In the genomic region with DNA sequence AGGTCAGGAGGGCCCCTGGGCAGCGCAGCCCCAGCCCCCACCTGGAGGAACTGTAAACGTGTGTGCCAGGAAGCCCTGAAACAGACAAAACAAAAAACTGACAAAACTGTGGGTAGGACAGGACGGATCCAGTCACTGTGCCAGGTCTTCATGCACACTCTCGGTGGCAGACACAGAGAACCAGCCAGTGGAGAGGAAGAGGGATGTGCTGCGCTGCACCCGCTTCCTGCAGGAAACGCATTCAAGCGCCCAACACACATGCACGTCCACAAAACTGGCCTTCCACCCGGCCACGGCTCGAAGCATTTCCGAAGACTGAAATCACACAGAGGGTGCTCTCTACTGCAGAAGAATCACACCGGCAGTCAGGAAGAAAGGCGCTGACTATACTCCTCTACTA, we compare ENCODE assay signal across 23 cellular contexts. TPM values are rescaled to one million over a fixed set of nuclear protein-coding genes. Genes with fewer than 3 reads are reported as not detected.
A peak's percentile ranks its signal among the peaks of the same experiment; 100 is the strongest.
DNase-seq lines count a peak whose midpoint lies in the region; ATAC-seq and TF ChIP-seq lines count a peak whose summit lies in the region.
"Had no signal": no experiment of that assay in that cellular context is flagged by ENCODE, and none has a peak within 500 bp of the region (broad histone marks: within the 10 kb centered on the region; RNA-seq: fewer than 3 reads in every experiment).

No MANE protein-coding gene starts in this region.

- H3K27me3 Mint-ChIP-seq in activated T-cell treated with anti-CD3 and anti-CD28 coated beads, Interleukin-2, amount 50 U/mL, for 24 hours = no peaks in the 10 kb centered on the region
- no peaks in the 10 kb centered on the region for H3K27me3 Mint-ChIP-seq in T-cell
- H3K27me3 Mint-ChIP-seq in endothelial cell (ENCODE audit: unreplicated experiment) = no peaks in the 10 kb centered on the region

- H3K27ac Mint-ChIP-seq in activated T-cell treated with anti-CD3 and anti-CD28 coated beads, Interleukin-2, amount 50 U/mL, for 24 hours = peak overlapping the region; percentile 71
- H3K27ac Mint-ChIP-seq in T-cell (peak overlapping the region; percentile 31 to 53), endothelial cell (ENCODE audit: unreplicated experiment) (peak overlapping the region; percentile 48)

- POLR2A ChIA-PET in T-cell (lab: Charles Lee) = no interaction called here

- TF ChIP-seq CTCF in endothelial cell (IDR thresholded peaks at IDR 0.05; ENCODE audit: unreplicated experiment) = no peak

- no peaks in the 10 kb centered on the region for H3K9me3 Mint-ChIP-seq in activated T-cell treated with anti-CD3 and anti-CD28 coated beads, Interleukin-2, amount 50 U/mL, for 24 hours
- no peaks in the 10 kb centered on the region for H3K9me3 Mint-ChIP-seq in T-cell
- H3K9me3 Mint-ChIP-seq in endothelial cell (ENCODE audit: unreplicated experiment) = no peaks in the 10 kb centered on the region
- H3K9me3 Mint-ChIP-seq: neural crest cell had no signal

- H3K4me3 Mint-ChIP-seq in activated T-cell treated with anti-CD3 and anti-CD28 coated beads, Interleukin-2, amount 50 U/mL, for 24 hours = no peak overlapping the region
- H3K4me3 Mint-ChIP-seq in T-cell (peak overlapping the region in 1 of 3 donors; percentile 62), endothelial cell (ENCODE audit: unreplicated experiment) (no peak overlapping the region)
- H3K4me3 Mint-ChIP-seq: neural crest cell had no signal

- H3K4me1 Mint-ChIP-seq in activated T-cell treated with anti-CD3 and anti-CD28 coated beads, Interleukin-2, amount 50 U/mL, for 24 hours (ENCODE audit: low read depth) = peaks cover 31% of the 10 kb centered on the region
- H3K4me1 Mint-ChIP-seq in T-cell (peaks cover 44 to 45% (median 44%) of the 10 kb centered on the region in 3 donors), endothelial cell (ENCODE audit: unreplicated experiment) (peaks cover 30% of the 10 kb centered on the region)

- no peaks in the 10 kb centered on the region for H3K9me3 ChIP-seq in subcutaneous abdominal adipose tissue (ENCODE audit: control insufficient read depth in 5 of 5, low read length in 5 of 5)
- H3K9me3 ChIP-seq: prostate gland, SJCRH30 had no signal

- H3K36me3 Mint-ChIP-seq in activated T-cell treated with anti-CD3 and anti-CD28 coated beads, Interleukin-2, amount 50 U/mL, for 24 hours (ENCODE audit: low read depth) = peaks cover 33% of the 10 kb centered on the region
- H3K36me3 Mint-ChIP-seq in T-cell = peaks cover 13% of the 10 kb centered on the region
- H3K36me3 Mint-ChIP-seq in endothelial cell (ENCODE audit: low read depth, unreplicated experiment) = peaks cover 13% of the 10 kb centered on the region

- ATAC-seq in T-cell (replicated peaks in 1 of 4) (peak; percentile 55 to 73 (median 66)), HG03432 (IDR thresholded peaks at IDR 0.05; ENCODE audit: unreplicated experiment) (no peak)
- ATAC-seq: HepG2 had no signal

- peak overlapping the region; percentile 39 for H3K27ac ChIP-seq in subcutaneous abdominal adipose tissue (ENCODE audit: low read depth, low read length)
- H3K27ac ChIP-seq: cardiac muscle cell, PC-9, prostate gland, SJCRH30 had no signal

- H3K9ac ChIP-seq in subcutaneous abdominal adipose tissue (ENCODE audit: low read length in 5 of 5) = peak overlapping the region in 2 of 5 donors; percentile 8 to 39

- H3K27me3 ChIP-seq in subcutaneous abdominal adipose tissue (ENCODE audit: control insufficient read depth in 5 of 5, insufficient read depth in 4 of 5, low read length in 5 of 5) = no peaks in the 10 kb centered on the region
- H3K27me3 ChIP-seq: cardiac muscle cell, SJCRH30 had no signal

- peaks cover 0 to 15% (median 5%) of the 10 kb centered on the region in 5 donors for H3K36me3 ChIP-seq in subcutaneous abdominal adipose tissue (ENCODE audit: control insufficient read depth in 5 of 5, insufficient read depth in 5 of 5, low read length in 5 of 5)
- H3K36me3 ChIP-seq: cardiac muscle cell, prostate gland had no signal

- peaks cover 0 to 56% (median 41%) of the 10 kb centered on the region in 5 donors for H3K4me1 ChIP-seq in subcutaneous abdominal adipose tissue (ENCODE audit: control insufficient read depth in 5 of 5, insufficient read depth in 5 of 5, low read length in 5 of 5)
- H3K4me1 ChIP-seq: prostate gland, SJCRH30 had no signal

- DNase-seq in activated T-cell treated with anti-CD3 and anti-CD28 coated beads, Interleukin-2, amount 50 U/mL, for 24 hours = no peak
- DNase-seq in activated T-cell treated with anti-CD3 and anti-CD28 coated beads for 4 hours (no peak), T-cell (peak in 1 of 34 experiments; percentile 10), endothelial cell (ENCODE audit: low spot score) (peak; percentile 23), NCI-H187 treated with DMSO at 0.1 percent for 48 hours (lab: John Stamatoyannopoulos, UW) (no peak), NCI-H774 (lab: John Stamatoyannopoulos, UW) (no peak)
- DNase-seq: activated CD4-positive, alpha-beta T cell treated with anti-CD3 and anti-CD28 coated beads for 1 hour; activated T-cell treated with anti-CD3 and anti-CD28 coated beads, Interleukin-2, amount 50 U/mL, for 1 hour; amniotic stem cell; DMS53; erythroblast; HCEC 1CT; NCI-H1436 treated with DMSO at 0.1 percent for 48 hours; PC-9; SJCRH30; stimulated activated CD4-positive, alpha-beta T cell treated with anti-CD3 and anti-CD28 coated beads, Interleukin-2, amount 100 ng/mL, for 24 hours; T1000 had no signal

- no peak overlapping the region for H3K4me3 ChIP-seq in subcutaneous abdominal adipose tissue (ENCODE audit: low read depth in 1 of 5, low read length in 5 of 5)
- H3K4me3 ChIP-seq: cardiac muscle cell, PC-9, prostate gland, SJCRH30 had no signal

- CTCF ChIA-PET in T-cell (lab: Charles Lee) = no interaction called here

RNA-seq across cellular contexts. Expression of gene BRF1, which starts 16.9 kb away (rescaled TPM):
- total RNA-seq in T-cell (10 to 100 TPM; 57.7 to 70.5 (median 66.5) TPM), endothelial cell (ENCODE audit: unreplicated experiment) (40.9 TPM)

RNA-seq across cellular contexts. Expression of gene PACS2, which starts 30.6 kb away (rescaled TPM):
- 10 to 100 TPM; 70.9 to 86.9 (median 78.0) TPM for total RNA-seq in T-cell
- total RNA-seq in endothelial cell (ENCODE audit: unreplicated experiment) = 113 TPM

RNA-seq across cellular contexts. Expression of gene BTBD6, which starts 35.6 kb away (rescaled TPM):
- 10 to 100 TPM; 36.0 to 55.1 (median 43.3) TPM for total RNA-seq in T-cell
- 45.1 TPM for total RNA-seq in endothelial cell (ENCODE audit: unreplicated experiment)
- total RNA-seq: HepG2, SJCRH30 had no signal
